ENCODE assay signal across 1 cellular context in the genomic region with DNA sequence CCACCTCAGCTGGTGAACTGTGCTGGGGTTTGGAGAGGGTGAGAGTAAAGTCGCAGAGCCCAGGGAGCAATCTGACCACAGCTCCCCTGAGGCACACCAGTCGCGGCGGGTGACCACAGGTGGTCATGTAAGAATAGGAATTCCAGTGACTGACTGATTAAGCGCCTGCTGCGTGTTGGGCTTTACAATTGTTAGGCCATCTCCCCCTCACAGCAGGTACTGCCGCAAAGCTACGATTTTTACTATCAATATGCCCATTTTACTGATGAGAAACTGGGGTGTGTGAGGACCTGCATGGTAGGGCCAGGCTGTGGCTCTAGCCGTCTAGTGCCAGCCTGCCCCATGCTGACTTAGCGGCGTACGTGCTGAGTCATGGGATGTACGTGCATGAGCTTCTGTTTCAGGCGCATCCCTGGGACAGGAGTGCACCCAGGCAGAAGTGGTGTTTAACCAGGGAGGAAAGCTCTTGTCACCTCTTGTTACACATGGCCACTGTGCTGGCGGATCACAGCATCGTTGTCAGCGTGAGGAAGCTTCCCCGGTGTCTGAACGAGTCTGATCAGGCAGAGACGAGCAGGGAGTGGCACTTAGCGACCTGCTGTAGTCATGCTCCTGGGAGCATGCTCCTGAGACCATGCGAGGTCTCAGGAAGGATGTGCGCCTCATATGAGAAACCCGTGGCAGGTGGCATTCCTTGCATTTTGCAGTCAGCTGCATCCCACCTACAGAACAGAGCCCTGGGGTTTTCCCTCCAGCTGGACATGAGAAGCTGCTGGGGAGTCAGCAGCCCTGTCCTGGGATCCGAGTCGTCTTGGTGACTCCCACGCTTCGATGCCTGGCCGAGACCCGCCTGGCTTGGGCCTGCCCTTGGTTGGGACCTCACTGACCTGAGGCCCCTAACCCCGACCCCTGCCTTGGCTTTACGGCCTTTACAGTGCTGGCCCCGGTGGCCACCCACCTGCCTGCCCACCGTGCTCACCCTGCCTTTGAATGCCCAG.
A peak's percentile ranks its signal among the peaks of the same experiment; 100 is the strongest.
TF ChIP-seq lines count a peak whose summit lies in the region.

No MANE protein-coding gene starts in this region.

TF ChIP-seq in IMR-90, 13 proteins besides CTCF, POLR2A, EP300 and RAD21:
- peak; percentile 73 for TF ChIP-seq NFE2L2 (IDR thresholded peaks at IDR 0.05; ENCODE audit: low read depth, low read length)
- TF ChIP-seq CEBPB (IDR thresholded peaks at IDR 0.05; ENCODE audit: low read depth, low read length) = no peak
- no peak for TF ChIP-seq USF2 (IDR thresholded peaks at IDR 0.05; ENCODE audit: low read depth, low read length)
